In genomic region chr12:52884526-52885293, GRCh38 we compare ENCODE assay signal across 9 cellular contexts. TPM values are rescaled to one million over a fixed set of nuclear protein-coding genes. Genes with fewer than 3 reads are reported as not detected.
DNase-seq lines count a peak whose midpoint lies in the region; ATAC-seq and TF ChIP-seq lines count a peak whose summit lies in the region.
"Had no signal": no experiment of that assay in that cellular context is flagged by ENCODE, and none has a peak within 500 bp of the region (broad histone marks: within the 10 kb centered on the region; RNA-seq: fewer than 3 reads in every experiment).

No MANE protein-coding gene starts in this region.

- POLR2A ChIA-PET in AG04449 (lab: Yijun Ruan, JAX) = interaction anchor here (0.7 kb wide), 1 partner anchor 95 kb away, joined by 5 read pairs; no protein-coding TSS in a partner anchor

- H3K9me3 Mint-ChIP-seq in mesothelial cell of epicardium = no peaks in the 10 kb centered on the region

- H3K4me3 ChIP-seq in AG04449 (ENCODE audit: low read depth, low read length) = no peak overlapping the region

- no peaks in the 10 kb centered on the region for H3K36me3 Mint-ChIP-seq in mesothelial cell of epicardium

- H3K4me1 Mint-ChIP-seq in mesothelial cell of epicardium = peaks cover 18% of the 10 kb centered on the region

- H3K27me3 Mint-ChIP-seq in mesothelial cell of epicardium (ENCODE audit: low read depth) = no peaks in the 10 kb centered on the region

- DNase-seq in AG04449 (ENCODE audit: low read depth, low spot score) = no peak
- peak; percentile 86 for DNase-seq in GM20000 (ENCODE audit: low spot score)
- DNase-seq in NCI-H460 (ENCODE audit: extremely low read depth, low read depth) = peak; percentile 73
- DNase-seq in activated CD4-positive, alpha-beta T cell treated with anti-CD3 and anti-CD28 coated beads, Interleukin-2, amount 50 U/mL, for 24 hours (ENCODE audit: low read depth in 1 of 2, low spot score in 1 of 2) = peak; percentile 69 to 79
- DNase-seq in dermis blood vessel endothelial cell = peak; percentile 75
- peak; percentile 74 to 94 for DNase-seq in mesothelial cell of epicardium (ENCODE audit: low spot score in 2 of 2, unreplicated experiment in 2 of 2)
- peak; percentile 60 to 70 for DNase-seq in stimulated activated CD8-positive, alpha-beta memory T cell treated with anti-CD3 and anti-CD28 coated beads, Interleukin-4, amount 100 ng/mL, for 1 hour (ENCODE audit: low read depth in 2 of 2, low spot score in 1 of 2)

- TF ChIP-seq CTCF in AG04449 (IDR thresholded peaks at IDR 0.05; ENCODE audit: insufficient read depth, low read length, missing control alignments) (peak; percentile 92), GM20000 (IDR thresholded peaks at IDR 0.05; ENCODE audit: extremely low read depth, missing control alignments) (peak; percentile 59), mesothelial cell of epicardium (IDR thresholded peaks at IDR 0.05; ENCODE audit: unreplicated experiment) (peak; percentile 95)

- CTCF ChIA-PET in AG04449 (lab: Yijun Ruan, JAX) = interaction anchor here (0.6 to 24.1 kb wide), 78 partner anchors 10 to 882 kb away, joined by 3 to 1953 read pairs (median 4); partner anchors contain the start of genes EIF4B, KRT18, KRT74 and KRT8

- H3K4me3 Mint-ChIP-seq in mesothelial cell of epicardium = peak overlapping the region; percentile 9

- no peak for ATAC-seq in HG03039 (IDR thresholded peaks at IDR 0.05; ENCODE audit: unreplicated experiment)

- peak overlapping the region; percentile 95 for H3K27ac Mint-ChIP-seq in mesothelial cell of epicardium

RNA-seq across cellular contexts. Expression of gene KRT8, which starts 20.2 kb away (rescaled TPM):
- total RNA-seq in NCI-H460 (2014; rRNA removed; shearing (Covaris generic)) = 441 and 447 TPM in 2 replicates
- 980 and 1,039 TPM in 2 replicates for polyA plus RNA-seq in NCI-H460 (2014; cell fraction: nucleus; rRNA removed)
- total RNA-seq in dermis blood vessel endothelial cell (9.5 and 11.9 TPM in 2 replicates), mesothelial cell of epicardium (1,131 to 1,194 TPM (median 1,142 TPM) in 3 replicates)

RNA-seq across cellular contexts. Expression of gene KRT78, which starts 35.9 kb away (rescaled TPM):
- not detected in 2 replicates for total RNA-seq in NCI-H460 (2014; rRNA removed; shearing (Covaris generic))
- polyA plus RNA-seq in NCI-H460 (2014; cell fraction: nucleus; rRNA removed) = not detected in 2 replicates
- total RNA-seq in dermis blood vessel endothelial cell (not detected in 2 replicates), mesothelial cell of epicardium (not detected in 3 replicates)
- total RNA-seq: pulmonary artery endothelial cell had no signal

RNA-seq across cellular contexts. Expression of gene KRT79, which starts 50.6 kb away (rescaled TPM):
- total RNA-seq in NCI-H460 (2014; rRNA removed; shearing (Covaris generic)) = not detected in 2 replicates
- not detected in 2 replicates for polyA plus RNA-seq in NCI-H460 (2014; cell fraction: nucleus; rRNA removed)
- not detected in 2 replicates for total RNA-seq in dermis blood vessel endothelial cell
- total RNA-seq in mesothelial cell of epicardium = not detected in 3 replicates
- total RNA-seq: pulmonary artery endothelial cell had no signal

Comparison
In these comparisons a context has a peak if more than half of its experiments do, and no peak if none do; other contexts are left out.
1. RNA of gene KRT8, which starts 20.2 kb away (total RNA-seq): 1,131 to 1,194 TPM in mesothelial cell of epicardium and 441 to 447 TPM in NCI-H460; 9.5 to 11.9 TPM in dermis blood vessel endothelial cell; every median in the first group is over 10 times any median in the second.
2. Peak in every context shown above with its lines, with median percentiles within 50 percentile points of each other: CTCF ChIP-seq.